Comparison of ENCODE assay signal across 21 cellular contexts in the genomic region with DNA sequence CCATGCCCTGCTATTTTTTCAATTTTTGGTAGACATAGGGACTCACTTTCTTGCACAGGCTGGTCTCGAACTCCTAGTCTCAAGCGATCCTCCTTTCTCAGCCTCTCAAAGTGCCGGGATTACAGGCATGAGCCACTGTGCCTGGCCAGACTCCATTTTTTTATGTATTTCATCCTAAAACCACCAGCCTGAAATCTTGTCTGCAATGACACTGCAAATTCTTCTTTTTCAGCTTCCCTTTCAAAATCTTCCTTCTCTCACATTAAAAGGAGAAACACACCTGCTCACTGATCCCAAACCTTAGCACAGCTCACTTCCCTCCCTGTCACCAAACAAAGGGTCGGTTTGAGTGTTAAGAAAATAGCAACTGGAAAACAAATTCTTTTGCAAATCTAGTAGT.
DNase-seq lines count a peak whose midpoint lies in the region; ATAC-seq, FAIRE-seq and TF ChIP-seq lines count a peak whose summit lies in the region.
"Had no signal": no experiment of that assay in that cellular context is flagged by ENCODE, and none has a peak within 500 bp of the region (broad histone marks: within the 10 kb centered on the region; RNA-seq: fewer than 3 reads in every experiment).

No MANE protein-coding gene starts in this region.

- no peak for TF ChIP-seq RAD21 in A549 (conservative IDR thresholded peaks at IDR 0.05 in 1 of 2, IDR thresholded peaks at IDR 0.05 in 1 of 2)

- no peak for TF ChIP-seq EP300 in A549 (IDR thresholded peaks at IDR 0.05)

- peak overlapping the region; percentile 16; the same call in 1 of the 3 replicates for H3K4me2 ChIP-seq in A549
- H3K4me2 ChIP-seq in MM.1S (ENCODE audit: low read depth, low read length): no peak overlapping the region
- H3K4me2 ChIP-seq: BLaER1, SK-N-SH had no signal

- DNase-seq in A549 (ENCODE audit: low read depth in 1 of 2, low spot score in 1 of 2) (no peak), MM.1S (no peak), memory B cell (ENCODE audit: low spot score in 2 of 2) (no peak), MV-4-11 (lab: John Stamatoyannopoulos, UW) (no peak), left ventricle myocardium inferior (no peak)
- no peak for DNase-seq in CD8-positive, alpha-beta T cell
- no peak for DNase-seq in activated T-helper 1 cell treated with anti-CD3 and anti-CD28 coated beads, Interleukin-12 subunit alpha, Interleukin-12 subunit beta, Interleukin-2, Interleukin-4 antibody, amounts not matched to agents 30 ng/mL and 10 ng/mL and 1 ng/mL, durations not matched to agents 14 hours and 24 hours and 36 hours (ENCODE audit: low spot score)
- DNase-seq: ACHN; activated naive CD8-positive, alpha-beta T cell treated with anti-CD3 and anti-CD28 coated beads, Interleukin-2, amount 10 ng/mL, durations not matched to agents 7 days and 5 days; NCI-H1092 treated with DMSO at 0.1 percent for 48 hours; NCI-H2029 treated with DMSO at 0.1 percent for 48 hours; NCI-H2227 treated with DMSO at 0.1 percent for 48 hours; NCI-H748 treated with DMSO at 0.1 percent for 48 hours; SK-N-SH; upper lobe of right lung; WERI-Rb-1 had no signal

- no peaks in the 10 kb centered on the region for H4K20me1 ChIP-seq in MM.1S (ENCODE audit: insufficient read depth, low read length)

- H3K4me1 Mint-ChIP-seq in CD8-positive, alpha-beta T cell (ENCODE audit: low read depth): peaks cover 65% of the 10 kb centered on the region
- peaks cover 31% of the 10 kb centered on the region for H3K4me1 Mint-ChIP-seq in memory B cell
- peaks cover 62% of the 10 kb centered on the region for H3K4me1 Mint-ChIP-seq in activated T-helper 1 cell treated with anti-CD3 and anti-CD28 coated beads, Interleukin-12 subunit alpha, Interleukin-12 subunit beta, Interleukin-2, Interleukin-4 antibody, amounts not matched to agents 30 ng/mL and 10 ng/mL and 1 ng/mL, durations not matched to agents 14 hours and 24 hours and 36 hours (ENCODE audit: low read depth)

- peaks cover 9% of the 10 kb centered on the region for H3K36me3 Mint-ChIP-seq in CD8-positive, alpha-beta T cell
- peaks cover 6% of the 10 kb centered on the region for H3K36me3 Mint-ChIP-seq in memory B cell
- H3K36me3 Mint-ChIP-seq in activated T-helper 1 cell treated with anti-CD3 and anti-CD28 coated beads, Interleukin-12 subunit alpha, Interleukin-12 subunit beta, Interleukin-2, Interleukin-4 antibody, amounts not matched to agents 30 ng/mL and 10 ng/mL and 1 ng/mL, durations not matched to agents 14 hours and 24 hours and 36 hours (ENCODE audit: low read depth): peaks cover 3% of the 10 kb centered on the region

- H3K27me3 ChIP-seq in CD8-positive, alpha-beta T cell (ENCODE audit: insufficient read depth, low read length): no peaks in the 10 kb centered on the region
- no peaks in the 10 kb centered on the region for H3K27me3 ChIP-seq in MM.1S (replicated peaks; ENCODE audit: insufficient read depth, low read length)
- no peaks in the 10 kb centered on the region for H3K27me3 ChIP-seq in left ventricle myocardium inferior (ENCODE audit: low read depth)
- H3K27me3 ChIP-seq: BLaER1, upper lobe of right lung had no signal

- H3K27ac ChIP-seq in A549 (peak overlapping the region; percentile 3 to 42; a peak in 3 of 6 replicates), MM.1S (ENCODE audit: low read length) (peak overlapping the region; percentile 95; the same call in 1 of the 2 replicates), left ventricle myocardium inferior (replicated peaks) (no peak overlapping the region)
- H3K27ac ChIP-seq in CD8-positive, alpha-beta T cell (ENCODE audit: low read depth, low read length): no peak overlapping the region
- H3K27ac ChIP-seq: BLaER1, epithelial cell of prostate, prostate gland, upper lobe of right lung, WERI-Rb-1 had no signal

- TF ChIP-seq CTCF in A549 (IDR thresholded peaks at IDR 0.05): no peak
- TF ChIP-seq CTCF in CD8-positive, alpha-beta T cell (IDR thresholded peaks at IDR 0.05): no peak
- TF ChIP-seq CTCF in MM.1S (IDR thresholded peaks at IDR 0.05; ENCODE audit: low read length): no peak
- no peak for TF ChIP-seq CTCF in left ventricle myocardium inferior (IDR thresholded peaks at IDR 0.05; ENCODE audit: borderline replicate concordance)

- H3K4me1 ChIP-seq in A549 (peaks cover 45% of the 10 kb centered on the region), MM.1S (ENCODE audit: low read length) (peaks cover 42% of the 10 kb centered on the region), left ventricle myocardium inferior (peaks cover 62% of the 10 kb centered on the region)
- H3K4me1 ChIP-seq in CD8-positive, alpha-beta T cell (ENCODE audit: insufficient read depth, low read length): peaks cover 23% of the 10 kb centered on the region
- H3K4me1 ChIP-seq: prostate gland had no signal

- TF ChIP-seq POLR2A in A549 (IDR thresholded peaks at IDR 0.05; ENCODE audit: low read length): no peak

- no peaks in the 10 kb centered on the region for H3K9me3 Mint-ChIP-seq in CD8-positive, alpha-beta T cell
- no peaks in the 10 kb centered on the region for H3K9me3 Mint-ChIP-seq in memory B cell
- no peaks in the 10 kb centered on the region for H3K9me3 Mint-ChIP-seq in activated T-helper 1 cell treated with anti-CD3 and anti-CD28 coated beads, Interleukin-12 subunit alpha, Interleukin-12 subunit beta, Interleukin-2, Interleukin-4 antibody, amounts not matched to agents 30 ng/mL and 10 ng/mL and 1 ng/mL, durations not matched to agents 14 hours and 24 hours and 36 hours
- H3K9me3 Mint-ChIP-seq: activated naive CD8-positive, alpha-beta T cell treated with anti-CD3 and anti-CD28 coated beads, Interleukin-2, amount 10 ng/mL, durations not matched to agents 7 days and 5 days; T-helper 2 cell treated with Interferon-gamma antibody and Interleukin-4, amounts not matched to agents 5 μg/mL and 100 μg/mL, for 36 hours had no signal

- intact Hi-C loops in CD8-positive, alpha-beta T cell (cut with DNase I, micrococcal nuclease): no loop called here
- intact Hi-C loops in activated T-helper 1 cell treated with anti-CD3 and anti-CD28 coated beads, Interleukin-12 subunit alpha, Interleukin-12 subunit beta, Interleukin-2, Interleukin-4 antibody, amounts not matched to agents 30 ng/mL and 10 ng/mL and 1 ng/mL, durations not matched to agents 14 hours and 24 hours and 36 hours (cut with micrococcal nuclease): no loop called here
- intact Hi-C loops in left ventricle myocardium inferior (cut with micrococcal nuclease): no loop called here

- H3K4me3 ChIP-seq in A549 (no peak overlapping the region), MM.1S (ENCODE audit: low read length) (no peak overlapping the region), left ventricle myocardium inferior (no peak overlapping the region)
- no peak overlapping the region for H3K4me3 ChIP-seq in CD8-positive, alpha-beta T cell (ENCODE audit: low read depth, low read length)
- H3K4me3 ChIP-seq: BLaER1, prostate gland, upper lobe of right lung had no signal

- H3K36me3 ChIP-seq in CD8-positive, alpha-beta T cell (ENCODE audit: insufficient read depth, low read length): no peaks in the 10 kb centered on the region
- no peaks in the 10 kb centered on the region for H3K36me3 ChIP-seq in MM.1S (replicated peaks; ENCODE audit: insufficient read depth, low read length)
- H3K36me3 ChIP-seq in left ventricle myocardium inferior: no peaks in the 10 kb centered on the region
- H3K36me3 ChIP-seq: prostate gland, upper lobe of right lung had no signal

- no peaks in the 10 kb centered on the region for H3K9me2 ChIP-seq in MM.1S (replicated peaks; ENCODE audit: insufficient read depth, low read length)
- H3K9me2 ChIP-seq: SK-N-SH had no signal

- no peak overlapping the region for H3K4me3 Mint-ChIP-seq in CD8-positive, alpha-beta T cell
- no peak overlapping the region for H3K4me3 Mint-ChIP-seq in memory B cell
- no peak overlapping the region for H3K4me3 Mint-ChIP-seq in activated T-helper 1 cell treated with anti-CD3 and anti-CD28 coated beads, Interleukin-12 subunit alpha, Interleukin-12 subunit beta, Interleukin-2, Interleukin-4 antibody, amounts not matched to agents 30 ng/mL and 10 ng/mL and 1 ng/mL, durations not matched to agents 14 hours and 24 hours and 36 hours
- H3K4me3 Mint-ChIP-seq: activated naive CD8-positive, alpha-beta T cell treated with anti-CD3 and anti-CD28 coated beads, Interleukin-2, amount 10 ng/mL, durations not matched to agents 7 days and 5 days; T-helper 2 cell treated with Interferon-gamma antibody and Interleukin-4, amounts not matched to agents 5 μg/mL and 100 μg/mL, for 36 hours had no signal

- POLR2A ChIA-PET in A549 (lab: Yijun Ruan, JAX): no interaction called here
- POLR2A ChIA-PET in CD8-positive, alpha-beta T cell (lab: Charles Lee): no interaction called here

- no peak overlapping the region for H3K9ac ChIP-seq in MM.1S (ENCODE audit: low read length)
- H3K9ac ChIP-seq: BLaER1, SK-N-SH had no signal

- CTCF ChIA-PET in A549 (lab: Yijun Ruan, JAX): no interaction called here
- CTCF ChIA-PET in CD8-positive, alpha-beta T cell (lab: Charles Lee): interaction anchor here (0.7 kb wide), 1 partner anchor 904 kb away, joined by 3 read pairs; no protein-coding TSS in a partner anchor

- peak overlapping the region; percentile 6 for H3K27ac Mint-ChIP-seq in CD8-positive, alpha-beta T cell
- peak overlapping the region; percentile 72 for H3K27ac Mint-ChIP-seq in memory B cell
- no peak overlapping the region for H3K27ac Mint-ChIP-seq in activated T-helper 1 cell treated with anti-CD3 and anti-CD28 coated beads, Interleukin-12 subunit alpha, Interleukin-12 subunit beta, Interleukin-2, Interleukin-4 antibody, amounts not matched to agents 30 ng/mL and 10 ng/mL and 1 ng/mL, durations not matched to agents 14 hours and 24 hours and 36 hours
- H3K27ac Mint-ChIP-seq: activated naive CD8-positive, alpha-beta T cell treated with anti-CD3 and anti-CD28 coated beads, Interleukin-2, amount 10 ng/mL, durations not matched to agents 7 days and 5 days; T-helper 2 cell treated with Interferon-gamma antibody and Interleukin-4, amounts not matched to agents 5 μg/mL and 100 μg/mL, for 36 hours had no signal

- no peaks in the 10 kb centered on the region for H3K27me3 Mint-ChIP-seq in CD8-positive, alpha-beta T cell (ENCODE audit: low read depth)
- no peaks in the 10 kb centered on the region for H3K27me3 Mint-ChIP-seq in memory B cell
- H3K27me3 Mint-ChIP-seq in activated T-helper 1 cell treated with anti-CD3 and anti-CD28 coated beads, Interleukin-12 subunit alpha, Interleukin-12 subunit beta, Interleukin-2, Interleukin-4 antibody, amounts not matched to agents 30 ng/mL and 10 ng/mL and 1 ng/mL, durations not matched to agents 14 hours and 24 hours and 36 hours (ENCODE audit: insufficient read depth): no peaks in the 10 kb centered on the region
- H3K27me3 Mint-ChIP-seq: activated naive CD8-positive, alpha-beta T cell treated with anti-CD3 and anti-CD28 coated beads, Interleukin-2, amount 10 ng/mL, durations not matched to agents 7 days and 5 days had no signal

- H3K9me3 ChIP-seq in A549: no peaks in the 10 kb centered on the region
- H3K9me3 ChIP-seq in CD8-positive, alpha-beta T cell (ENCODE audit: low read length): no peaks in the 10 kb centered on the region
- no peaks in the 10 kb centered on the region for H3K9me3 ChIP-seq in MM.1S (replicated peaks; ENCODE audit: insufficient read depth, low read length)
- H3K9me3 ChIP-seq in left ventricle myocardium inferior (replicated peaks): no peaks in the 10 kb centered on the region
- H3K9me3 ChIP-seq: BLaER1, prostate gland, SK-N-SH, upper lobe of right lung had no signal

- peaks cover 68% of the 10 kb centered on the region for H3K79me2 ChIP-seq in MM.1S (ENCODE audit: low read length)

- no peak overlapping the region for H2AFZ ChIP-seq in MM.1S (ENCODE audit: low read length)

- FAIRE-seq in A549 (lab: Jason Lieb, UNC): no peak

- ATAC-seq in A549: no peak
- ATAC-seq in CD8-positive, alpha-beta T cell: no peak
- ATAC-seq in memory B cell (ENCODE audit: low read depth): no peak
- ATAC-seq in HG02798 (IDR thresholded peaks at IDR 0.05; ENCODE audit: poor library complexity, unreplicated experiment): no peak
- ATAC-seq: upper lobe of right lung had no signal

- H3F3A ChIP-seq in MM.1S (ENCODE audit: insufficient read depth, low read length): peaks cover 36% of the 10 kb centered on the region

- WGBS in A549 (ENCODE audit: missing lambda C conversion rate): 89% methylated on average over 4 of the region's 4 CpGs

Comparison
In these comparisons a context has a peak if more than half of its experiments do, and no peak if none do; other contexts are left out.
1. H3K27ac ChIP-seq: peak in A549 (2 of 2) and MM.1S (single experiment); none in CD8-positive, alpha-beta T cell (single experiment) and left ventricle myocardium inferior (single experiment).